Comparison of ENCODE assay signal across 1 cellular context in genomic region chr20:37454636-37455035, GRCh38.
"Had no signal": no experiment of that assay in that cellular context is flagged by ENCODE, and none has a peak within 500 bp of the region (broad histone marks: within the 10 kb centered on the region; RNA-seq: fewer than 3 reads in every experiment).

No MANE protein-coding gene starts in this region.

- H3K36me3 ChIP-seq: MG63 had no signal

- H3K4me3 ChIP-seq: MG63 had no signal
